24 cellular contexts compared by ENCODE assay signal in the genomic region with DNA sequence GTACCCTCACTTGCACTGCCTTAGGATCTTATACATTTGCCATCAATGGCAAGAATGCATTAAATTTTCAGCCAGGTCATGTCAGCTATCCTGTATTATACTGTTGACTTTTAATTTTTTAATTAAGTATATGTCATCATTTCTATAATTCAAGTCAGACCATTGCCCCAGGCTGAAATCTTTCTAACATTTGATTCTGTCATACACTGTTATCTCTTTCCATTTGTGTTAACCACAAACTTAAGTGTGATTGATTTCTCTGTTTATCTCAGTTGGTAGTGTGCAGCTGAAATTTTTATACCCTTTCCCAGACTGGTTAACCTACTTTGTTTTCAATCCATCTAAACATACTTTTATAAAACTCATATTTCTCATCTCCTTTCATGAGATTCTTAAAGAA.
"Had no signal": no experiment of that assay in that cellular context is flagged by ENCODE, and none has a peak within 500 bp of the region (broad histone marks: within the 10 kb centered on the region; RNA-seq: fewer than 3 reads in every experiment).

No MANE protein-coding gene starts in this region.

- DNase-seq: dorsolateral prefrontal cortex; effector CD4-positive, alpha-beta T cell; endodermal cell; foreskin fibroblast; gastrocnemius medialis; head of caudate nucleus; left cardiac atrium; left lung; mesenchymal stem cell; mucosa of descending colon; naive B cell; nephron progenitor cell; nucleus accumbens; stimulated activated CD4-positive, alpha-beta T cell treated with anti-CD3 and anti-CD28 coated beads, Interleukin-12 subunit alpha, Interleukin-12 subunit beta, amount 100 ng/mL, for 4 hours; stimulated activated CD4-positive, alpha-beta T cell treated with anti-CD3 and anti-CD28 coated beads, Interleukin-1b, Interleukin-23, amount 100 ng/mL, for 48 hours; stimulated activated CD4-positive, alpha-beta T cell treated with anti-CD3 and anti-CD28 coated beads, Interleukin-4, amount 100 ng/mL, for 1 hour; stimulated activated CD8-positive, alpha-beta memory T cell treated with anti-CD3 and anti-CD28 coated beads, Interleukin-4, amount 100 ng/mL, for 48 hours; stimulated activated naive CD4-positive, alpha-beta T cell treated with Interleukin-2 at 50 U/mL for 16 hours; stomach; thyroid gland; trophoblast cell had no signal

- H3K36me3 Mint-ChIP-seq: mesothelial cell of epicardium, naive B cell had no signal

- H3K4me1 Mint-ChIP-seq: naive B cell, nephron progenitor cell had no signal

- H3K4me3 Mint-ChIP-seq: endodermal cell, mesothelial cell of epicardium, naive B cell, nephron progenitor cell had no signal

- H3K9me3 Mint-ChIP-seq: endodermal cell, mesothelial cell of epicardium, nephron progenitor cell had no signal

- ATAC-seq: esophagus mucosa, gastrocnemius medialis, left lung, mucosa of descending colon, sciatic nerve had no signal

- H3K27me3 Mint-ChIP-seq: naive B cell had no signal
